Comparison of ENCODE assay signal across 22 cellular contexts in the genomic region with DNA sequence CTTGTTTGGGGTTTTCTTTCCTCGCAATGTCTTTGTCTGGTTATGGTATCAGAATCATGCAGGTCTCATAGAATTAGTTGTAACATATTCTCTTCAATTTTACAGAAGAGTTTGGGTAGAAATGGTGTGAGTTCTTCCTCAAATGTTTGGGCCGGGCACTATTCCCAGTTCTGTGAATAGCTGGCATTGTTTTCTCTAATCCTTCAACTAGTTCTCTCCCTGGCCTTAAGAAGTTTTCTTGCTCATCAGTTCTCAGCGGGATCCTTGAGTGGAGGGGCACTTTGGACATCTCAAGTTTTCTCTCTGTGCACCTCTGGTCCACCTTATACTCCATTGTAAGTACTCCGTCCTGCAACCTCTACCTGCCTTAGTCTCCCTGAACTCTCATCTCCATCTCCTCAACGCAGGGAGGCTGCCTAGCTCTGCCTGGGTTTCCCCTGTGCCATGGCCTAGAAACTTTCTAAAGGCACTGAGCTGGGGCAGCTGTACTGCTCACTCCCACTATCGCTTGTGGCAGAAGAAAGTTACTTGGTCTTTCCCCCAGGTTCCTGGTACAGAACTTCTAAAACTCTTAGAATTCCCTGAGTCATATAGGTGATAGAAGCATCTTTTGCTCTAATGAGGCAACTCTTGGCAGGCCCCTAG. TPM values are rescaled to one million over a fixed set of nuclear protein-coding genes. Genes with fewer than 3 reads are reported as not detected.
DNase-seq lines count a peak whose midpoint lies in the region; ATAC-seq lines count a peak whose summit lies in the region.
"Had no signal": no experiment of that assay in that cellular context is flagged by ENCODE, and none has a peak within 500 bp of the region (broad histone marks: within the 10 kb centered on the region; RNA-seq: fewer than 3 reads in every experiment).

No MANE protein-coding gene starts in this region.

- H2BK5ac ChIP-seq in mesenchymal stem cell (ENCODE audit: low read depth, low read length, poor library complexity, severe bottlenecking): no peak overlapping the region

- no peak overlapping the region for H3K4me3 ChIP-seq in mesenchymal stem cell (ENCODE audit: insufficient read depth in 1 of 2, low read depth in 1 of 2, low read length in 2 of 2)
- H3K4me3 ChIP-seq: BLaER1, Peyer's patch, upper lobe of right lung had no signal

- ATAC-seq in activated CD4-positive, CD25-positive, alpha-beta regulatory T cell treated with anti-CD3 and anti-CD28 coated beads, Interleukin-2, amount 50 U/mL, for 24 hours: peak; percentile 8 to 18
- ATAC-seq in GM19324 (IDR thresholded peaks at IDR 0.05; ENCODE audit: low FRiP score, unreplicated experiment) (no peak), HG03460 (IDR thresholded peaks at IDR 0.05; ENCODE audit: unreplicated experiment) (no peak)
- ATAC-seq: SK-N-SH treated with all-trans-retinoic acid at 6 μM for 48 hours, upper lobe of right lung had no signal

- H3K36me3 Mint-ChIP-seq in activated naive CD8-positive, alpha-beta T cell: peaks cover 35% of the 10 kb centered on the region

- no peak overlapping the region for H3K23ac ChIP-seq in mesenchymal stem cell (ENCODE audit: low read length in 2 of 2)

- no peak overlapping the region for H4K91ac ChIP-seq in mesenchymal stem cell (ENCODE audit: low read length)

- H3K9ac ChIP-seq in mesenchymal stem cell (ENCODE audit: low read length): no peak overlapping the region
- H3K9ac ChIP-seq: BLaER1, parathyroid adenoma had no signal

- H3K4ac ChIP-seq in mesenchymal stem cell (ENCODE audit: low read depth in 1 of 2, low read length in 2 of 2): no peak overlapping the region

- H3K4me2 ChIP-seq in mesenchymal stem cell (ENCODE audit: low read length, poor library complexity, severe bottlenecking): no peak overlapping the region
- H3K4me2 ChIP-seq: BLaER1 had no signal

- peak overlapping the region; percentile 61 for H3K4me3 Mint-ChIP-seq in activated naive CD8-positive, alpha-beta T cell
- H3K4me3 Mint-ChIP-seq: brain had no signal

- peak overlapping the region; percentile 59 to 80 for H2BK12ac ChIP-seq in mesenchymal stem cell (ENCODE audit: low read length in 2 of 2)

- no peak overlapping the region for H2AFZ ChIP-seq in mesenchymal stem cell (ENCODE audit: low read depth, low read length)
- H2AFZ ChIP-seq: parathyroid adenoma had no signal

- no peak overlapping the region for H2BK120ac ChIP-seq in mesenchymal stem cell (ENCODE audit: low read depth, low read length)

- H2AK5ac ChIP-seq in mesenchymal stem cell (ENCODE audit: low read length, severe bottlenecking): peak overlapping the region; percentile 1

- H3K79me1 ChIP-seq in mesenchymal stem cell (replicated peaks; ENCODE audit: low read length, poor library complexity, severe bottlenecking): peaks cover 19% of the 10 kb centered on the region

- DNase-seq in activated CD4-positive, CD25-positive, alpha-beta regulatory T cell (lab: John Stamatoyannopoulos, UW): no peak
- DNase-seq in COLO829 (ENCODE audit: low spot score) (peak; percentile 73), mesenchymal stem cell (no peak), NCI-H82 (lab: John Stamatoyannopoulos, UW) (no peak)
- DNase-seq: activated naive CD8-positive, alpha-beta T cell treated with anti-CD3 and anti-CD28 coated beads, Interleukin-2, amount 10 ng/mL, durations not matched to agents 7 days and 5 days; cortex of kidney; hypothalamus; MV-4-11; naive B cell; NCI-H187; NCI-H226; NK-92 treated with Interleukin-12 subunit alpha and Interleukin-12 subunit beta, amount 100 ng/mL, for 24 hours; upper lobe of right lung had no signal

- no peak overlapping the region for H4K8ac ChIP-seq in mesenchymal stem cell (ENCODE audit: low read length)

- no peak overlapping the region for H3K14ac ChIP-seq in mesenchymal stem cell (ENCODE audit: low read length in 2 of 2)

- H3K4me1 ChIP-seq in mesenchymal stem cell (ENCODE audit: control insufficient read depth, insufficient read depth, low read depth, low read length): peaks cover 5% of the 10 kb centered on the region

- H3K4me1 Mint-ChIP-seq in activated naive CD8-positive, alpha-beta T cell (ENCODE audit: low read depth): peaks cover 80% of the 10 kb centered on the region

- H3K27ac Mint-ChIP-seq in activated naive CD8-positive, alpha-beta T cell: peak overlapping the region; percentile 99
- H3K27ac Mint-ChIP-seq: activated naive CD8-positive, alpha-beta T cell treated with anti-CD3 and anti-CD28 coated beads, Interleukin-2, amount 10 ng/mL, durations not matched to agents 7 days and 5 days had no signal

- no peaks in the 10 kb centered on the region for H3K27me3 Mint-ChIP-seq in activated naive CD8-positive, alpha-beta T cell
- H3K27me3 Mint-ChIP-seq: activated naive CD8-positive, alpha-beta T cell treated with anti-CD3 and anti-CD28 coated beads, Interleukin-2, amount 10 ng/mL, durations not matched to agents 7 days and 5 days; naive B cell had no signal

- WGBS in mesenchymal stem cell: 99% methylated on average over 5 of the region's 6 CpGs

- H3K9me3 ChIP-seq in mesenchymal stem cell (ENCODE audit: control insufficient read depth, low read length): no peaks in the 10 kb centered on the region
- H3K9me3 ChIP-seq: BLaER1, Peyer's patch, upper lobe of right lung had no signal

- peaks cover 3 to 19% of the 10 kb centered on the region in 2 experiments for H3K36me3 ChIP-seq in mesenchymal stem cell (ENCODE audit: control insufficient read depth in 1 of 2, insufficient read depth in 2 of 2, low read depth in 1 of 2, low read length in 2 of 2)

- H2BK15ac ChIP-seq in mesenchymal stem cell (ENCODE audit: low read depth, poor library complexity, severe bottlenecking): peak overlapping the region; percentile 63

- no peaks in the 10 kb centered on the region for H3K9me3 Mint-ChIP-seq in activated naive CD8-positive, alpha-beta T cell (ENCODE audit: low read depth)
- H3K9me3 Mint-ChIP-seq: activated naive CD8-positive, alpha-beta T cell treated with anti-CD3 and anti-CD28 coated beads, Interleukin-2, amount 10 ng/mL, durations not matched to agents 7 days and 5 days had no signal

- H3K18ac ChIP-seq in mesenchymal stem cell (ENCODE audit: low read depth in 1 of 2, low read length in 2 of 2): no peak overlapping the region

- H3K27me3 ChIP-seq in mesenchymal stem cell (ENCODE audit: control insufficient read depth in 1 of 2, insufficient read depth in 1 of 2, low read length in 2 of 2): no peaks in the 10 kb centered on the region
- H3K27me3 ChIP-seq: BLaER1, Peyer's patch, upper lobe of right lung had no signal

- H3K27ac ChIP-seq in mesenchymal stem cell (ENCODE audit: low read length, poor library complexity, severe bottlenecking): no peak overlapping the region
- H3K27ac ChIP-seq: BLaER1, parathyroid adenoma, Peyer's patch, upper lobe of right lung had no signal

RNA-seq across cellular contexts. Expression of a gene that starts 16.9 kb away (rescaled TPM):
- 52.8 TPM for polyA plus RNA-seq in mesenchymal stem cell (2013, experiment 1 of 2)
- polyA plus RNA-seq in mesenchymal stem cell (2013, experiment 2 of 2): 54.6 TPM

RNA-seq across cellular contexts. Expression of a gene that starts 48.4 kb away (rescaled TPM):
- 1.9 TPM for polyA plus RNA-seq in mesenchymal stem cell (2013, experiment 1 of 2)
- polyA plus RNA-seq in mesenchymal stem cell (2013, experiment 2 of 2): 1.7 TPM

Comparison
In these comparisons a context has a peak if more than half of its experiments do, and no peak if none do; other contexts are left out.
1. ATAC-seq: peak in activated CD4-positive, CD25-positive, alpha-beta regulatory T cell treated with anti-CD3 and anti-CD28 coated beads, Interleukin-2, amount 50 U/mL, for 24 hours (2 of 2); none in GM19324 (single experiment) and HG03460 (single experiment).